1 cellular context compared by ENCODE assay signal in genomic region chr19:1882786-1883692, GRCh38.
TF ChIP-seq lines count a peak whose summit lies in the region.

No MANE protein-coding gene starts in this region.

TF ChIP-seq in K562, 482 proteins besides CTCF, POLR2A, EP300 and RAD21:
- TF ChIP-seq DDX20 (tag; IDR thresholded peaks at IDR 0.05; ENCODE audit: low read depth): no peak
- TF ChIP-seq MYNN (IDR thresholded peaks at IDR 0.05): no peak
- TF ChIP-seq MYNN (CRISPR knock-in tag; IDR thresholded peaks at IDR 0.05): no peak
- TF ChIP-seq NR1H2 (CRISPR knock-in tag; IDR thresholded peaks at IDR 0.05): no peak
- TF ChIP-seq POLR2G (IDR thresholded peaks at IDR 0.05; ENCODE audit: low read depth, low read length): 0 out of 2 replicates have a peak, but pooled peaks have one; percentile 17
- peak; percentile 18; the same call in 1 of the 2 replicates for TF ChIP-seq ZNF316 (IDR thresholded peaks at IDR 0.05)
- no peak for TF ChIP-seq EHMT2 (IDR thresholded peaks at IDR 0.05)
- TF ChIP-seq ZNF184 (CRISPR knock-in tag; IDR thresholded peaks at IDR 0.05): no peak
- no peak for TF ChIP-seq MITF (IDR thresholded peaks at IDR 0.05)
